In the genomic region with DNA sequence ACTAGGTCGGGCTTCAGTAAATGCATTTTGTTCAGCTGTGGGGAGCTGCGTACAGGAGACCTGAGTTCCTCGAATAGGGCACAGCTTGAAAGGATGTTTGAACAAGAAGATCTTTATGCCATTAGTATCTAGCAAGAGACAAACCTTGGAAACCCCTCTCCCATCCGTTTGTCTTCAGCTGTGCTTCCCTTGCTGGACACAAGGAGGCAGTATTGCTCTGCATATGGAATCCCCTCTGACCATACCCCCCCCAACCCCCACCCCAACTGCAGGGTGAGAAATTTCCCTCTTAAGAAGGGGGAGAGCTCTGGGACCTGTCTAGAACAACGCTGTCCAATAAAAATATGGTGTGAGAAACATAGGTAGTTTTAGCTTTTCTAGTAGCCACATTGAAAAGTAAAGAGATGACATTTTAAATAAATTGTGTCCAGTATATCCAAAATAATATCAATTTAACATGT, we compare ENCODE assay signal across 1 cellular context.
TF ChIP-seq lines count a peak whose summit lies in the region.

No MANE protein-coding gene starts in this region.

TF ChIP-seq in H1, 55 proteins besides CTCF, POLR2A, EP300 and RAD21:
- TF ChIP-seq KDM5A (IDR thresholded peaks at IDR 0.05; ENCODE audit: low read length) (peak; percentile 54; the same call in 1 of the 2 replicates), ASH2L (IDR thresholded peaks at IDR 0.05; ENCODE audit: low read length) (no peak)
TF ChIP-seq in H1: peak in this region for 1.
